Comparison of ENCODE assay signal across 8 cellular contexts in genomic region chr12:55974308-55974724, GRCh38. TPM values are rescaled to one million over a fixed set of nuclear protein-coding genes. Genes with fewer than 3 reads are reported as not detected.
DNase-seq lines count a peak whose midpoint lies in the region; ATAC-seq lines count a peak whose summit lies in the region.

No MANE protein-coding gene starts in this region.

- peaks cover 0 to 10% of the 10 kb centered on the region in 2 donors for H3K36me3 Mint-ChIP-seq in activated T-cell treated with anti-CD3 and anti-CD28 coated beads, Interleukin-2, amount 50 U/mL, for 72 hours (ENCODE audit: insufficient read depth in 2 of 2)

- DNase-seq in activated T-cell treated with anti-CD3 and anti-CD28 coated beads, Interleukin-2, amount 50 U/mL, for 72 hours, result peak; percentile 59 to 60
- no peak for DNase-seq in activated T-cell treated with anti-CD3 and anti-CD28 coated beads, Interleukin-2, amount 50 U/mL, for 48 hours
- peak; percentile 40 for DNase-seq in NCI-H510A (lab: John Stamatoyannopoulos, UW)
- peak; percentile 75 for DNase-seq in astrocyte of the hippocampus (ENCODE audit: low read depth, low spot score)
- peak; percentile 75 for DNase-seq in iPS-NIHi11 (ENCODE audit: low spot score)
- DNase-seq in stimulated activated CD4-positive, alpha-beta T cell treated with anti-CD3 and anti-CD28 coated beads, Interleukin-1b, Interleukin-23, amount 100 ng/mL, for 48 hours, result peak; percentile 41

- no peaks in the 10 kb centered on the region for H3K27me3 Mint-ChIP-seq in activated T-cell treated with anti-CD3 and anti-CD28 coated beads, Interleukin-2, amount 50 U/mL, for 72 hours (ENCODE audit: low read depth)

- H3K4me3 Mint-ChIP-seq in activated T-cell treated with anti-CD3 and anti-CD28 coated beads, Interleukin-2, amount 50 U/mL, for 72 hours, result no peak overlapping the region

- ATAC-seq in activated T-cell treated with anti-CD3 and anti-CD28 coated beads, Interleukin-2, amount 50 U/mL, for 72 hours (replicated peaks in 1 of 2), result peak; percentile 19 to 30
- ATAC-seq in HG02852 (IDR thresholded peaks at IDR 0.05; ENCODE audit: unreplicated experiment), result peak; percentile 22
- ATAC-seq in HG03469 (IDR thresholded peaks at IDR 0.05; ENCODE audit: unreplicated experiment), result no peak

- peaks cover 7% of the 10 kb centered on the region for H3K4me1 Mint-ChIP-seq in activated T-cell treated with anti-CD3 and anti-CD28 coated beads, Interleukin-2, amount 50 U/mL, for 72 hours (ENCODE audit: low read depth)

- H3K27ac Mint-ChIP-seq in activated T-cell treated with anti-CD3 and anti-CD28 coated beads, Interleukin-2, amount 50 U/mL, for 72 hours, result no peak overlapping the region

- no peaks in the 10 kb centered on the region for H3K9me3 Mint-ChIP-seq in activated T-cell treated with anti-CD3 and anti-CD28 coated beads, Interleukin-2, amount 50 U/mL, for 72 hours

RNA-seq across cellular contexts. Expression of gene RAB5B, which starts 0.4 kb away (rescaled TPM):
- total RNA-seq in activated T-cell treated with anti-CD3 and anti-CD28 coated beads, Interleukin-2, amount 50 U/mL, for 72 hours, result 10 to 100 TPM; 49.4 to 56.6 TPM

RNA-seq across cellular contexts. Expression of gene CDK2, which starts 7.7 kb away (rescaled TPM):
- total RNA-seq in activated T-cell treated with anti-CD3 and anti-CD28 coated beads, Interleukin-2, amount 50 U/mL, for 72 hours, result 100 to 1,000 TPM in 1 of 2 donors, 10 to 100 TPM in 1; 89.2 to 103 TPM

RNA-seq across cellular contexts. Expression of gene PMEL, which starts 8.5 kb away (rescaled TPM):
- 1 to 10 TPM in 1 of 2 donors, under 1 TPM in 1; 1.00 to 1.9 TPM for total RNA-seq in activated T-cell treated with anti-CD3 and anti-CD28 coated beads, Interleukin-2, amount 50 U/mL, for 72 hours

RNA-seq across cellular contexts. Expression of gene SUOX, which starts 22.8 kb away (rescaled TPM):
- 1 to 10 TPM; 7.8 to 9.9 TPM for total RNA-seq in activated T-cell treated with anti-CD3 and anti-CD28 coated beads, Interleukin-2, amount 50 U/mL, for 72 hours

RNA-seq across cellular contexts. Expression of gene DGKA, which starts 43.4 kb away (rescaled TPM):
- total RNA-seq in activated T-cell treated with anti-CD3 and anti-CD28 coated beads, Interleukin-2, amount 50 U/mL, for 72 hours, result 100 to 1,000 TPM; 343 to 396 TPM

Comparison
In these comparisons a context has a peak if more than half of its experiments do, and no peak if none do; other contexts are left out.
1. DNase-seq: peak in activated T-cell treated with anti-CD3 and anti-CD28 coated beads, Interleukin-2, amount 50 U/mL, for 72 hours (2 of 2), NCI-H510A (single experiment), astrocyte of the hippocampus (single experiment), iPS-NIHi11 (single experiment) and stimulated activated CD4-positive, alpha-beta T cell treated with anti-CD3 and anti-CD28 coated beads, Interleukin-1b, Interleukin-23, amount 100 ng/mL, for 48 hours (single experiment); none in activated T-cell treated with anti-CD3 and anti-CD28 coated beads, Interleukin-2, amount 50 U/mL, for 48 hours (0 of 2).